16 cellular contexts compared by ENCODE assay signal in the genomic region with DNA sequence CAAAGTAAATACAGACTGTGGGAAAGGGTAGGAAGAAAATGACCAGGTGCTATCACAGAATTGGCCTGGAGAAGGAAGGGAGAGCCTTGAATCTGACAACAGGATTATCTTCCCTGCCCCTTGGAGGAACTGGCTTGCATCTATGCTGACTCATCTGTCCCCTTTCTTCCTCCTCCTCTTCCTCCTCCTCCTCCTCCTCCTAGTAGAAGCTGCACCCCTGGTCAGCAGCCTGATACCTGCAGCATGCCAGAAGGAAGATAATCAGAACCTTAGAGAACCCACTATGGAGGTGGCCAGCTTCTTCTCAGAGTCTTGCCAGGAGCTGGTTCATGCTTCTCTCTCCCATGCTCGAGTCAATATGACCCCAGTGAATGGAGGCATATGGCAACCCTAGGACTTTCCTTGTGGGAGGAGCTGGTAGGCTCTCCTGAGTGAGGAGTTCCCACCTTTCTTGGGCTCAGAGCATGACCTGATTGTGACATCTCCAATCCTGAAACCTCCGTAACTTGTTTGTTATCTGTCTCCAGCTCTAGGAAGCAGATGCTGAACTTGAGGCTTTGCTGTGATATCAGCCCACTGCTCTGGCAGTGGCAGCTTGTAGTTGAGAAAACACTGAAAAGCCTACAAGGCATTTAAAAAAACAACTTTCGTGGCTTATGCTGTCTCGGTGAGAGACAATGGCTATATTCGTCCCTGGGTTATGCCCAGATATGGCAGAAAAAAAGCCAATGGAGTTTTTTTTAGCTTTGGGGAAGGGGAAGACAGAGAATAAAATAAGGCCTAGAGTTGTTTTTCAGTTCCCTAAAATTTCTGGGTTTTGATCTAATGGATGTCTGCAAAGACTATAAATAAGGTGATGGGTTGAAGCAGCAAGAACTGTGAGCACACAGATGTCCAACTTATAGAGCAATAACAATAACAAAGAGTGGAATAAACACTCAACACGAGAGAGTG.
DNase-seq lines count a peak whose midpoint lies in the region; ATAC-seq, FAIRE-seq and TF ChIP-seq lines count a peak whose summit lies in the region.
"Had no signal": no experiment of that assay in that cellular context is flagged by ENCODE, and none has a peak within 500 bp of the region (broad histone marks: within the 10 kb centered on the region; RNA-seq: fewer than 3 reads in every experiment).

No MANE protein-coding gene starts in this region.

- peak; percentile 59 for ATAC-seq in memory B cell (ENCODE audit: low read depth)
- ATAC-seq in HG03095 (IDR thresholded peaks at IDR 0.05; ENCODE audit: unreplicated experiment): no peak
- ATAC-seq: HepG2, sciatic nerve had no signal

- peaks cover 26% of the 10 kb centered on the region for H3K4me1 Mint-ChIP-seq in memory B cell

- H3K27ac Mint-ChIP-seq in memory B cell: no peak overlapping the region
- H3K27ac Mint-ChIP-seq: activated naive CD8-positive, alpha-beta T cell treated with anti-CD3 and anti-CD28 coated beads, Interleukin-2, amount 10 ng/mL, durations not matched to agents 7 days and 5 days had no signal

- FAIRE-seq in GM12892 (lab: Jason Lieb, UNC): peak; percentile 5
- FAIRE-seq: HepG2 had no signal

- H3K27me3 Mint-ChIP-seq in memory B cell: peaks cover 4% of the 10 kb centered on the region

- no peaks in the 10 kb centered on the region for H3K36me3 Mint-ChIP-seq in memory B cell
- H3K36me3 Mint-ChIP-seq: activated naive CD8-positive, alpha-beta T cell treated with anti-CD3 and anti-CD28 coated beads, Interleukin-2, amount 10 ng/mL, durations not matched to agents 7 days and 5 days had no signal

- DNase-seq in SKM-1 treated with dmso at 0.1 percent for 144 hours (lab: John Stamatoyannopoulos, UW; ENCODE audit: unreplicated experiment) (peak; percentile 34), SKM-1 (lab: John Stamatoyannopoulos, UW; ENCODE audit: unreplicated experiment) (no peak), GM12892 (ENCODE audit: insufficient read length) (no peak), RPMI8226 (peak; percentile 89), memory B cell (ENCODE audit: low spot score in 2 of 2) (no peak), NCI-H345 treated with DMSO at 0.1 percent for 48 hours (lab: John Stamatoyannopoulos, UW; ENCODE audit: unreplicated experiment) (no peak), SHP77 (lab: John Stamatoyannopoulos, UW) (no peak)
- DNase-seq: 8988T; activated naive CD8-positive, alpha-beta T cell treated with anti-CD3 and anti-CD28 coated beads, Interleukin-2, amount 10 ng/mL, durations not matched to agents 7 days and 5 days; GF-D8; NCI-H1105 treated with DMSO at 0.1 percent for 48 hours; stimulated activated CD4-positive, alpha-beta T cell treated with anti-CD3 and anti-CD28 coated beads, Interleukin-4, amount 100 ng/mL, for 24 hours; upper lobe of left lung had no signal

- TF ChIP-seq POLR2A in GM12892 (IDR thresholded peaks at IDR 0.05; ENCODE audit: low read depth, low read length): no peak

- H3K4me3 Mint-ChIP-seq in memory B cell: peak overlapping the region; percentile 54

- no peaks in the 10 kb centered on the region for H3K9me3 Mint-ChIP-seq in memory B cell
- H3K9me3 Mint-ChIP-seq: activated naive CD8-positive, alpha-beta T cell treated with anti-CD3 and anti-CD28 coated beads, Interleukin-2, amount 10 ng/mL, durations not matched to agents 7 days and 5 days had no signal

Comparison
In these comparisons a context has a peak if more than half of its experiments do, and no peak if none do; other contexts are left out.
1. DNase-seq: peak in SKM-1 treated with dmso at 0.1 percent for 144 hours (single experiment) and RPMI8226 (single experiment); none in SKM-1 (single experiment), GM12892 (single experiment), memory B cell (0 of 2), NCI-H345 treated with DMSO at 0.1 percent for 48 hours (single experiment) and SHP77 (0 of 2).